14 cellular contexts compared by ENCODE assay signal in the genomic region with DNA sequence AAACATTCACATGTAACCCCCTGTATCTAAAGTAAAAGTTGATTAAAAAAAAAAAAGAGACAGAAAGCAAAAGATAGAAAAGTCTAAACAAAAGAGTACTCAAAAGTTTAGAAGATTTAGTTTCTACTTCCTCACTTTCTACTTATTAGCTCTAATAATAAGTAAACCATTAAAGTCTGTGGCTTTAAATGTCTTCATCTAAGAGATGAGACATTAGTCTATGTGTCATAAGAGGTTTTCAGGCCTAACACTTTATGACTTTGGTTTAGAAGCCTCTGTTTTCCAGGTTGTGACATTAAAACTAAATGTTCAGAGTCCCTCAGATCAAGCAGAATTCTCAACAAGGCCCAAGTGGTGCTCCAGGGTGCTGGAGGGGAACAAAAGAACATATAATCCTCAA. TPM values are rescaled to one million over a fixed set of nuclear protein-coding genes. Genes with fewer than 3 reads are reported as not detected.
DNase-seq lines count a peak whose midpoint lies in the region; ATAC-seq and TF ChIP-seq lines count a peak whose summit lies in the region.
"Had no signal": no experiment of that assay in that cellular context is flagged by ENCODE, and none has a peak within 500 bp of the region (broad histone marks: within the 10 kb centered on the region; RNA-seq: fewer than 3 reads in every experiment).

No MANE protein-coding gene starts in this region.

- no peaks in the 10 kb centered on the region for H3K27me3 ChIP-seq in mesenchymal stem cell (ENCODE audit: control insufficient read depth in 1 of 2, insufficient read depth in 1 of 2, low read length in 2 of 2)
- no peaks in the 10 kb centered on the region for H3K27me3 ChIP-seq in WERI-Rb-1 (ENCODE audit: insufficient read depth, low read depth, severe bottlenecking)
- H3K27me3 ChIP-seq: tibial artery had no signal

- H3K4me1 ChIP-seq in mesenchymal stem cell (ENCODE audit: control insufficient read depth, insufficient read depth, low read depth, low read length), result peaks cover 6% of the 10 kb centered on the region

- H3K79me1 ChIP-seq in mesenchymal stem cell (replicated peaks; ENCODE audit: low read length, poor library complexity, severe bottlenecking), result no peaks in the 10 kb centered on the region

- H3K27me3 Mint-ChIP-seq in MCF 10A (ENCODE audit: insufficient read depth, unreplicated experiment), result no peaks in the 10 kb centered on the region
- H3K27me3 Mint-ChIP-seq: CD8-positive, alpha-beta memory T cell had no signal

- H3K27ac Mint-ChIP-seq in MCF 10A (ENCODE audit: low read depth, unreplicated experiment), result no peak overlapping the region
- H3K27ac Mint-ChIP-seq: brain; CD8-positive, alpha-beta memory T cell had no signal

- H4K8ac ChIP-seq in mesenchymal stem cell (ENCODE audit: low read length), result no peak overlapping the region

- no peak overlapping the region for H3K23ac ChIP-seq in mesenchymal stem cell (ENCODE audit: low read length in 2 of 2)

- no peaks in the 10 kb centered on the region for H3K36me3 ChIP-seq in mesenchymal stem cell (ENCODE audit: control insufficient read depth in 1 of 2, insufficient read depth in 2 of 2, low read depth in 1 of 2, low read length in 2 of 2)
- no peaks in the 10 kb centered on the region for H3K36me3 ChIP-seq in WERI-Rb-1
- H3K36me3 ChIP-seq: tibial artery had no signal

- peak overlapping the region; percentile 34 for H2BK120ac ChIP-seq in mesenchymal stem cell (ENCODE audit: low read depth, low read length)

- no peaks in the 10 kb centered on the region for H3K4me1 Mint-ChIP-seq in MCF 10A (ENCODE audit: insufficient read depth, unreplicated experiment)
- H3K4me1 Mint-ChIP-seq: CD8-positive, alpha-beta memory T cell had no signal

- peak overlapping the region; percentile 57 for H2BK5ac ChIP-seq in mesenchymal stem cell (ENCODE audit: low read depth, low read length, poor library complexity, severe bottlenecking)

- CTCF ChIA-PET in MCF 10A (lab: Yijun Ruan, JAX), result no interaction called here

- H2AFZ ChIP-seq in mesenchymal stem cell (ENCODE audit: low read depth, low read length), result no peak overlapping the region

- peak overlapping the region; percentile 78 for H2AK5ac ChIP-seq in mesenchymal stem cell (ENCODE audit: low read length, severe bottlenecking)

- DNase-seq in mesenchymal stem cell, result no peak
- DNase-seq in WERI-Rb-1, result no peak
- no peak for DNase-seq in activated naive CD4-positive, alpha-beta T cell treated with anti-CD3 and anti-CD28 coated beads, Interleukin-2, amount 50 U/mL, for 16 hours
- DNase-seq in MCF 10A (ENCODE audit: unreplicated experiment), result no peak
- no peak for DNase-seq in inferior parietal cortex (ENCODE audit: extremely low spot score)
- DNase-seq: activated CD4-positive, CD25-positive, alpha-beta regulatory T cell treated with anti-CD3 and anti-CD28 coated beads, Interleukin-2, amount 50 U/mL, for 72 hours; CD8-positive, alpha-beta memory T cell; HCEC 1CT; NCI-H748 treated with DMSO at 0.1 percent for 48 hours; tibial artery had no signal

- intact Hi-C loops in MCF 10A (cut with micrococcal nuclease), result no loop called here

- no peak overlapping the region for H3K9ac ChIP-seq in mesenchymal stem cell (ENCODE audit: low read length)

- peak overlapping the region in 1 of 2 experiments; percentile 28 for H3K4ac ChIP-seq in mesenchymal stem cell (ENCODE audit: low read depth in 1 of 2, low read length in 2 of 2)

- H3K27ac ChIP-seq in mesenchymal stem cell (ENCODE audit: low read length, poor library complexity, severe bottlenecking) (peak overlapping the region; percentile 96), WERI-Rb-1 (no peak overlapping the region)
- H3K27ac ChIP-seq: tibial artery had no signal

- no peak overlapping the region for H2BK12ac ChIP-seq in mesenchymal stem cell (ENCODE audit: low read length in 2 of 2)

- no peaks in the 10 kb centered on the region for H3K9me3 Mint-ChIP-seq in MCF 10A (ENCODE audit: unreplicated experiment)

- H3K14ac ChIP-seq in mesenchymal stem cell (ENCODE audit: low read length in 2 of 2), result peak overlapping the region in 1 of 2 experiments; percentile 86

- ATAC-seq in GM19043 (IDR thresholded peaks at IDR 0.05; ENCODE audit: low read depth, unreplicated experiment) (peak; percentile 99), HG02571 (IDR thresholded peaks at IDR 0.05; ENCODE audit: unreplicated experiment) (peak; percentile 88), HG03196 (IDR thresholded peaks at IDR 0.05; ENCODE audit: unreplicated experiment) (peak; percentile 97)

- no peak overlapping the region for H3K4me3 Mint-ChIP-seq in MCF 10A (ENCODE audit: unreplicated experiment)
- H3K4me3 Mint-ChIP-seq: brain; CD8-positive, alpha-beta memory T cell had no signal

- no peak overlapping the region for H4K91ac ChIP-seq in mesenchymal stem cell (ENCODE audit: low read length)

- TF ChIP-seq CTCF in WERI-Rb-1 (IDR thresholded peaks at IDR 0.05; ENCODE audit: low read depth, low read length) (no peak), MCF 10A (IDR thresholded peaks at IDR 0.05; ENCODE audit: unreplicated experiment) (no peak)

- H3K4me3 ChIP-seq in mesenchymal stem cell (ENCODE audit: insufficient read depth in 1 of 2, low read depth in 1 of 2, low read length in 2 of 2) (no peak overlapping the region), WERI-Rb-1 (ENCODE audit: low read depth, low read length) (no peak overlapping the region)
- H3K4me3 ChIP-seq: tibial artery had no signal

- BruUV-seq in MCF 10A (replicated peaks; lab: Mats Ljungman, UMichigan), result no TSS peak

- H2BK15ac ChIP-seq in mesenchymal stem cell (ENCODE audit: low read depth, poor library complexity, severe bottlenecking), result no peak overlapping the region

- H3K9me3 ChIP-seq in mesenchymal stem cell (ENCODE audit: control insufficient read depth, low read length) (no peaks in the 10 kb centered on the region), WERI-Rb-1 (ENCODE audit: severe bottlenecking) (no peaks in the 10 kb centered on the region)
- H3K9me3 ChIP-seq: tibial artery had no signal

- POLR2A ChIA-PET in MCF 10A (lab: Yijun Ruan, JAX), result interaction anchor here (0.8 kb wide), 1 partner anchor 8 kb away, joined by 3 read pairs; no protein-coding TSS in a partner anchor

- H3K4me2 ChIP-seq in mesenchymal stem cell (ENCODE audit: low read length, poor library complexity, severe bottlenecking), result no peak overlapping the region

- H3K18ac ChIP-seq in mesenchymal stem cell (ENCODE audit: low read depth in 1 of 2, low read length in 2 of 2), result no peak overlapping the region

- no peaks in the 10 kb centered on the region for H3K36me3 Mint-ChIP-seq in MCF 10A (ENCODE audit: insufficient read depth, unreplicated experiment)
- H3K36me3 Mint-ChIP-seq: brain; CD8-positive, alpha-beta memory T cell had no signal

RNA-seq across cellular contexts. Expression of a gene that starts 42.2 kb away (rescaled TPM):
- 3.6 TPM for polyA plus RNA-seq in mesenchymal stem cell (2013, experiment 1 of 2)
- polyA plus RNA-seq in mesenchymal stem cell (2013, experiment 2 of 2), result 2.6 TPM
- total RNA-seq in MCF 10A (2022), result 0.34 TPM in 1 of 2 replicates, not detected in the other
- total RNA-seq: CD8-positive, alpha-beta memory T cell had no signal
- polyA plus RNA-seq: CD8-positive, alpha-beta memory T cell had no signal
